Comparison of ENCODE assay signal across 1 cellular context in the genomic region with DNA sequence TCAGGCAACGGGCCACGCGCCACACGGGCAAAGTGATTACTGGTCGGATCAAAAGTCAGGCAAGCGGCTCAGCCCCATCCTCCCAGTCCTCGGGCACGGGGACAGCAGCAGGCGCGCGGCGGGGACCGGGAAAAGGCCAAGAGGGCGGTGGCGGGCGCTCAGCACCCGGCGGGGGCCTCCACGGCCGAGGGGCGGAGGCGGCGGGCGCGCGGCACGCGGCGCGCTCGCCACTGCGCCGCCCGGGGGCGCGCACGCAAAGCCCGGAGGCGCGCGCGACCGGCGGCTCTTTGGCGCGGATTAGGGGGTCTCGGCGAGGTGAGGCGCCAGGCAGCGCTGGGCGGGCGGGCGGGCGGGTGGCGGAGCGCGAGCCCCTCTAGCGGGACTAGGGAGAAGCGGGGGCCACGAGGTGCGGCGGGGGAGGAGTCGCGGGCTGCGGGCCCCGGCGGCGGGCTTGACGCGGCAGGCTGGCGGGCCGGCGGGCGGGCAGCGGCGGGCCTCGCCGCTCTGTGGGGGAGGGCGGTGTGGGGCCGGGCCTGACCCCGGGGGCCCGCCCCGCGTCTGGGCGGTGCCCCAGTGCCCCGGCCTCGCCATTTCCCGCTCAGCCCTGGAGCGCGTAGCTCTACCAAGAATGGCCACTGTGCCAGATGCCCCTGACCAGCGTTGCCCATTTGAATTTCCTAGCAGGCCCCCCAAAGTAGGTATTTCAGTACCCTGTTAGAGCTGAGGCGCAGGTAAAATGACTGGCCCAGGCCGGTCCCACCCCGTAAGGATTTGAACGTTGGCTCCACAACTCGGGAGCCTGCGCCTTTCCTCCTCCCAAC.
TF ChIP-seq lines count a peak whose summit lies in the region.

A gene (minus strand): TSS at position 202 of the 821 bp plus-strand sequence. CDS start 537 bp downstream, outside the sequence.
A gene with protein sequence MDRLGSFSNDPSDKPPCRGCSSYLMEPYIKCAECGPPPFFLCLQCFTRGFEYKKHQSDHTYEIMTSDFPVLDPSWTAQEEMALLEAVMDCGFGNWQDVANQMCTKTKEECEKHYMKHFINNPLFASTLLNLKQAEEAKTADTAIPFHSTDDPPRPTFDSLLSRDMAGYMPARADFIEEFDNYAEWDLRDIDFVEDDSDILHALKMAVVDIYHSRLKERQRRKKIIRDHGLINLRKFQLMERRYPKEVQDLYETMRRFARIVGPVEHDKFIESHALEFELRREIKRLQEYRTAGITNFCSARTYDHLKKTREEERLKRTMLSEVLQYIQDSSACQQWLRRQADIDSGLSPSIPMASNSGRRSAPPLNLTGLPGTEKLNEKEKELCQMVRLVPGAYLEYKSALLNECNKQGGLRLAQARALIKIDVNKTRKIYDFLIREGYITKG (plus strand): TSS at position 252 of the 821 bp plus-strand sequence. CDS start 4,480 bp downstream, outside the sequence.

TF ChIP-seq in SK-N-SH, 30 proteins besides CTCF, POLR2A, EP300 and RAD21 (continued from another document):
- TF ChIP-seq, protein P1, sequence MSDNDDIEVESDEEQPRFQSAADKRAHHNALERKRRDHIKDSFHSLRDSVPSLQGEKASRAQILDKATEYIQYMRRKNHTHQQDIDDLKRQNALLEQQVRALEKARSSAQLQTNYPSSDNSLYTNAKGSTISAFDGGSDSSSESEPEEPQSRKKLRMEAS (IDR thresholded peaks at IDR 0.05; ENCODE audit: low read depth), result peak; percentile 86; the same call in 1 of the 2 replicates
- TF ChIP-seq SIN3A (IDR thresholded peaks at IDR 0.05; ENCODE audit: borderline replicate concordance, low read depth, low read length) (peak; percentile 52; the same call in 1 of the 2 replicates), NRF1 (IDR thresholded peaks at IDR 0.05; ENCODE audit: low read depth, low read length) (no peak), TAF1 (IDR thresholded peaks at IDR 0.05; ENCODE audit: borderline replicate concordance, low read depth, low read length) (peak; percentile 78), NFIC (IDR thresholded peaks at IDR 0.05; ENCODE audit: borderline replicate concordance) (peak; percentile 8; the same call in 1 of the 2 replicates), EZH2phosphoT487 (IDR thresholded peaks at IDR 0.05; ENCODE audit: borderline replicate concordance, low read depth) (no peak), JUND (IDR thresholded peaks at IDR 0.05) (no peak), MXI1 (IDR thresholded peaks at IDR 0.05; ENCODE audit: low read depth, low read length) (peak; percentile 78; the same call in 1 of the 2 replicates), GABPA (IDR thresholded peaks at IDR 0.05; ENCODE audit: low read depth) (peak; percentile 16; the same call in 1 of the 2 replicates), TCF12 (IDR thresholded peaks at IDR 0.05) (no peak), FOXJ3 (CRISPR knock-in tag; IDR thresholded peaks at IDR 0.05) (no peak), POLR2AphosphoS5 (IDR thresholded peaks at IDR 0.05; ENCODE audit: low read depth, low read length) (peak; percentile 93), ELF1 (IDR thresholded peaks at IDR 0.05) (no peak), FOXM1 (IDR thresholded peaks at IDR 0.05; ENCODE audit: low read depth) (no peak), GATA2 (CRISPR knock-in tag; IDR thresholded peaks at IDR 0.05) (no peak), RCOR1 (IDR thresholded peaks at IDR 0.05; ENCODE audit: low read length) (0 out of 2 replicates have a peak, but pooled peaks have one; percentile 36), MEF2A (IDR thresholded peaks at IDR 0.05; ENCODE audit: borderline replicate concordance, low read depth) (no peak), RXRA (IDR thresholded peaks at IDR 0.05; ENCODE audit: borderline replicate concordance, low read depth) (peak; percentile 1; the same call in 1 of the 2 replicates), FOSL2 (IDR thresholded peaks at IDR 0.05; ENCODE audit: borderline replicate concordance, low read depth) (no peak), YY1 (IDR thresholded peaks at IDR 0.05; ENCODE audit: low read depth) (peak; percentile 71; the same call in 1 of the 2 replicates), RFX5 (IDR thresholded peaks at IDR 0.05; ENCODE audit: low read length) (no peak), CHD2 (IDR thresholded peaks at IDR 0.05; ENCODE audit: low read length, partially characterized antibody) (peak; percentile 56)
- TF ChIP-seq, protein P2, sequence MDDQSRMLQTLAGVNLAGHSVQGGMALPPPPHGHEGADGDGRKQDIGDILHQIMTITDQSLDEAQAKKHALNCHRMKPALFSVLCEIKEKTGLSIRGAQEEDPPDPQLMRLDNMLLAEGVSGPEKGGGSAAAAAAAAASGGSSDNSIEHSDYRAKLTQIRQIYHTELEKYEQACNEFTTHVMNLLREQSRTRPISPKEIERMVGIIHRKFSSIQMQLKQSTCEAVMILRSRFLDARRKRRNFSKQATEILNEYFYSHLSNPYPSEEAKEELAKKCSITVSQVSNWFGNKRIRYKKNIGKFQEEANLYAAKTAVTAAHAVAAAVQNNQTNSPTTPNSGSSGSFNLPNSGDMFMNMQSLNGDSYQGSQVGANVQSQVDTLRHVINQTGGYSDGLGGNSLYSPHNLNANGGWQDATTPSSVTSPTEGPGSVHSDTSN (IDR thresholded peaks at IDR 0.05), result no peak
- TF ChIP-seq, protein P3, sequence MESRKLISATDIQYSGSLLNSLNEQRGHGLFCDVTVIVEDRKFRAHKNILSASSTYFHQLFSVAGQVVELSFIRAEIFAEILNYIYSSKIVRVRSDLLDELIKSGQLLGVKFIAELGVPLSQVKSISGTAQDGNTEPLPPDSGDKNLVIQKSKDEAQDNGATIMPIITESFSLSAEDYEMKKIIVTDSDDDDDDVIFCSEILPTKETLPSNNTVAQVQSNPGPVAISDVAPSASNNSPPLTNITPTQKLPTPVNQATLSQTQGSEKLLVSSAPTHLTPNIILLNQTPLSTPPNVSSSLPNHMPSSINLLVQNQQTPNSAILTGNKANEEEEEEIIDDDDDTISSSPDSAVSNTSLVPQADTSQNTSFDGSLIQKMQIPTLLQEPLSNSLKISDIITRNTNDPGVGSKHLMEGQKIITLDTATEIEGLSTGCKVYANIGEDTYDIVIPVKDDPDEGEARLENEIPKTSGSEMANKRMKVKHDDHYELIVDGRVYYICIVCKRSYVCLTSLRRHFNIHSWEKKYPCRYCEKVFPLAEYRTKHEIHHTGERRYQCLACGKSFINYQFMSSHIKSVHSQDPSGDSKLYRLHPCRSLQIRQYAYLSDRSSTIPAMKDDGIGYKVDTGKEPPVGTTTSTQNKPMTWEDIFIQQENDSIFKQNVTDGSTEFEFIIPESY (IDR thresholded peaks at IDR 0.05; ENCODE audit: borderline replicate concordance, low read depth), result no peak
- TF ChIP-seq, protein P4, sequence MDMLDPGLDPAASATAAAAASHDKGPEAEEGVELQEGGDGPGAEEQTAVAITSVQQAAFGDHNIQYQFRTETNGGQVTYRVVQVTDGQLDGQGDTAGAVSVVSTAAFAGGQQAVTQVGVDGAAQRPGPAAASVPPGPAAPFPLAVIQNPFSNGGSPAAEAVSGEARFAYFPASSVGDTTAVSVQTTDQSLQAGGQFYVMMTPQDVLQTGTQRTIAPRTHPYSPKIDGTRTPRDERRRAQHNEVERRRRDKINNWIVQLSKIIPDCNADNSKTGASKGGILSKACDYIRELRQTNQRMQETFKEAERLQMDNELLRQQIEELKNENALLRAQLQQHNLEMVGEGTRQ (IDR thresholded peaks at IDR 0.05; ENCODE audit: borderline replicate concordance, low read depth, low read length), result no peak
- TF ChIP-seq, protein P5, sequence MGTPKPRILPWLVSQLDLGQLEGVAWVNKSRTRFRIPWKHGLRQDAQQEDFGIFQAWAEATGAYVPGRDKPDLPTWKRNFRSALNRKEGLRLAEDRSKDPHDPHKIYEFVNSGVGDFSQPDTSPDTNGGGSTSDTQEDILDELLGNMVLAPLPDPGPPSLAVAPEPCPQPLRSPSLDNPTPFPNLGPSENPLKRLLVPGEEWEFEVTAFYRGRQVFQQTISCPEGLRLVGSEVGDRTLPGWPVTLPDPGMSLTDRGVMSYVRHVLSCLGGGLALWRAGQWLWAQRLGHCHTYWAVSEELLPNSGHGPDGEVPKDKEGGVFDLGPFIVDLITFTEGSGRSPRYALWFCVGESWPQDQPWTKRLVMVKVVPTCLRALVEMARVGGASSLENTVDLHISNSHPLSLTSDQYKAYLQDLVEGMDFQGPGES (IDR thresholded peaks at IDR 0.05; ENCODE audit: low read depth, low read length), result no peak
- TF ChIP-seq, protein P6, sequence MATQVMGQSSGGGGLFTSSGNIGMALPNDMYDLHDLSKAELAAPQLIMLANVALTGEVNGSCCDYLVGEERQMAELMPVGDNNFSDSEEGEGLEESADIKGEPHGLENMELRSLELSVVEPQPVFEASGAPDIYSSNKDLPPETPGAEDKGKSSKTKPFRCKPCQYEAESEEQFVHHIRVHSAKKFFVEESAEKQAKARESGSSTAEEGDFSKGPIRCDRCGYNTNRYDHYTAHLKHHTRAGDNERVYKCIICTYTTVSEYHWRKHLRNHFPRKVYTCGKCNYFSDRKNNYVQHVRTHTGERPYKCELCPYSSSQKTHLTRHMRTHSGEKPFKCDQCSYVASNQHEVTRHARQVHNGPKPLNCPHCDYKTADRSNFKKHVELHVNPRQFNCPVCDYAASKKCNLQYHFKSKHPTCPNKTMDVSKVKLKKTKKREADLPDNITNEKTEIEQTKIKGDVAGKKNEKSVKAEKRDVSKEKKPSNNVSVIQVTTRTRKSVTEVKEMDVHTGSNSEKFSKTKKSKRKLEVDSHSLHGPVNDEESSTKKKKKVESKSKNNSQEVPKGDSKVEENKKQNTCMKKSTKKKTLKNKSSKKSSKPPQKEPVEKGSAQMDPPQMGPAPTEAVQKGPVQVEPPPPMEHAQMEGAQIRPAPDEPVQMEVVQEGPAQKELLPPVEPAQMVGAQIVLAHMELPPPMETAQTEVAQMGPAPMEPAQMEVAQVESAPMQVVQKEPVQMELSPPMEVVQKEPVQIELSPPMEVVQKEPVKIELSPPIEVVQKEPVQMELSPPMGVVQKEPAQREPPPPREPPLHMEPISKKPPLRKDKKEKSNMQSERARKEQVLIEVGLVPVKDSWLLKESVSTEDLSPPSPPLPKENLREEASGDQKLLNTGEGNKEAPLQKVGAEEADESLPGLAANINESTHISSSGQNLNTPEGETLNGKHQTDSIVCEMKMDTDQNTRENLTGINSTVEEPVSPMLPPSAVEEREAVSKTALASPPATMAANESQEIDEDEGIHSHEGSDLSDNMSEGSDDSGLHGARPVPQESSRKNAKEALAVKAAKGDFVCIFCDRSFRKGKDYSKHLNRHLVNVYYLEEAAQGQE (IDR thresholded peaks at IDR 0.05; ENCODE audit: low read depth, low read length), result no peak
